ENCODE assay signal across 27 cellular contexts in genomic region chr7:119515214-119515613, GRCh38.
"Had no signal": no experiment of that assay in that cellular context is flagged by ENCODE, and none has a peak within 500 bp of the region (broad histone marks: within the 10 kb centered on the region; RNA-seq: fewer than 3 reads in every experiment).

No MANE protein-coding gene starts in this region.

- H3K27me3 ChIP-seq: stomach, suprapubic skin, testis, thyroid gland, tibial artery, tibial nerve, transverse colon, upper lobe of left lung, upper lobe of right lung, uterus, vagina had no signal

- H3K36me3 ChIP-seq: stomach, suprapubic skin, thoracic aorta, thyroid gland, tibial artery, tibial nerve, transverse colon, upper lobe of left lung, upper lobe of right lung, vagina had no signal

- ATAC-seq: stimulated activated effector memory CD8-positive, alpha-beta T cell treated with anti-CD3 and anti-CD28 coated beads, Interleukin-12 subunit alpha, Interleukin-12 subunit beta, amount 100 ng/mL, for 72 hours; stimulated activated memory B cell treated with anti-CD40 and anti-IgM and Interleukin-4, amounts not matched to agents 10 μg/mL and 1 μg/mL and 100 μg/mL, for 72 hours; stimulated activated naive B cell treated with anti-CD40 and anti-IgM and Interleukin-4, amounts not matched to agents 10 μg/mL and 1 μg/mL and 100 μg/mL, for 72 hours; stimulated activated naive CD8-positive, alpha-beta T cell treated with anti-CD3 and anti-CD28 coated beads, Interleukin-15, amount 100 ng/mL, for 72 hours; stimulated activated naive CD8-positive, alpha-beta T cell treated with anti-CD3 and anti-CD28 coated beads, Interleukin-15, Interleukin-2, amounts not matched to agents 100 U/mL and 50 U/mL, for 24 hours; upper lobe of right lung had no signal

- DNase-seq: stimulated activated CD4-positive, alpha-beta T cell treated with anti-CD3 and anti-CD28 coated beads, Interleukin-2, amount 100 ng/mL, for 48 hours; stimulated activated CD4-positive, alpha-beta T cell treated with anti-CD3 and anti-CD28 coated beads, Interleukin-4, amount 100 ng/mL, for 1 hour; stimulated activated CD4-positive, alpha-beta T cell treated with anti-CD3 and anti-CD28 coated beads, Interleukin-4, amount 100 ng/mL, for 24 hours; stimulated activated CD4-positive, alpha-beta T cell treated with anti-CD3 and anti-CD28 coated beads, Interleukin-4, amount 100 ng/mL, for 4 hours; stimulated activated CD8-positive, alpha-beta memory T cell treated with anti-CD3 and anti-CD28 coated beads, Interleukin-4, amount 100 ng/mL, for 48 hours; stimulated activated naive B cell treated with anti-CD40 and anti-IgM and Interleukin-4, amounts not matched to agents 10 μg/mL and 1 μg/mL and 100 μg/mL, for 72 hours; stimulated activated naive CD4-positive, alpha-beta T cell; stimulated activated naive CD4-positive, alpha-beta T cell treated with Interleukin-2 at 50 U/mL for 16 hours; stimulated activated naive CD8-positive, alpha-beta T cell treated with anti-CD3 and anti-CD28 coated beads, Interleukin-15, amount 100 ng/mL, for 72 hours; stimulated activated naive CD8-positive, alpha-beta T cell treated with anti-CD3 and anti-CD28 coated beads, Interleukin-15, Interleukin-2, amounts not matched to agents 100 U/mL and 50 U/mL, for 24 hours; stomach; substantia nigra; testis; thyroid gland; tibial artery; transverse colon; trophoblast cell; upper lobe of left lung; upper lobe of right lung; uterus had no signal

- H3K9me3 ChIP-seq: testis, thoracic aorta, thyroid gland, upper lobe of left lung, upper lobe of right lung, uterus, vagina had no signal

- H3K27ac ChIP-seq: stomach, suprapubic skin, testis, thoracic aorta, thyroid gland, tibial artery, tibial nerve, transverse colon, upper lobe of left lung, upper lobe of right lung, uterus, vagina had no signal

- FAIRE-seq: urothelium cell line had no signal

- H3K4me1 ChIP-seq: stomach, suprapubic skin, testis, thyroid gland, tibial artery, tibial nerve, transverse colon, upper lobe of left lung, upper lobe of right lung, uterus, vagina had no signal

- H3K4me3 ChIP-seq: stomach, suprapubic skin, testis, thoracic aorta, thyroid gland, tibial artery, tibial nerve, transverse colon, upper lobe of left lung, upper lobe of right lung, uterus, vagina had no signal
